Comparison of ENCODE assay signal across 8 cellular contexts in genomic region chr12:89470741-89471504, GRCh38. TPM values are rescaled to one million over a fixed set of nuclear protein-coding genes. Genes with fewer than 3 reads are reported as not detected.
DNase-seq lines count a peak whose midpoint lies in the region; ATAC-seq and TF ChIP-seq lines count a peak whose summit lies in the region.

No MANE protein-coding gene starts in this region.

- no peak overlapping the region for H3K4me3 ChIP-seq in left ventricle myocardium inferior

- intact Hi-C loops in activated T-helper 2 cell treated with anti-CD3 and anti-CD28 coated beads, Interferon-gamma antibody, Interleukin-2, Interleukin-4, amounts not matched to agents 10 μg/mL and 5 μg/mL and 100 μg/mL, durations not matched to agents 14 hours and 24 hours and 36 hours (cut with micrococcal nuclease) = loop anchor here (1.0 kb wide), 2 partner anchors 53 to 58 kb away; partner anchors contain the start of gene GALNT4
- intact Hi-C loops in left ventricle myocardium inferior (cut with micrococcal nuclease) = loop anchor here (5.0 kb wide), 1 partner anchor 56 kb away; the partner anchor contains the start of gene POC1B

- peak; percentile 91 for TF ChIP-seq CTCF in 22Rv1 (IDR thresholded peaks at IDR 0.05)
- peak; percentile 78 for TF ChIP-seq CTCF in left ventricle myocardium inferior (IDR thresholded peaks at IDR 0.05; ENCODE audit: borderline replicate concordance)

- peak; percentile 75 to 82 for ATAC-seq in stimulated activated naive B cell treated with anti-CD40 and anti-IgM and Interleukin-4, amounts not matched to agents 10 μg/mL and 1 μg/mL and 100 μg/mL, for 72 hours (replicated peaks)

- no peak overlapping the region for H3K27ac ChIP-seq in 22Rv1
- no peak overlapping the region for H3K27ac ChIP-seq in left ventricle myocardium inferior (replicated peaks)

- CTCF ChIA-PET in HEK293T (lab: Yijun Ruan, JAX) = interaction anchor here (0.5 to 0.7 kb wide), 2 partner anchors 51 to 54 kb away, joined by 3 read pairs; partner anchors contain the start of gene GALNT4

- H3K27me3 ChIP-seq in left ventricle myocardium inferior (ENCODE audit: low read depth) = no peaks in the 10 kb centered on the region

- peaks cover 65% of the 10 kb centered on the region for H3K4me1 Mint-ChIP-seq in activated T-helper 2 cell treated with anti-CD3 and anti-CD28 coated beads, Interferon-gamma antibody, Interleukin-2, Interleukin-4, amounts not matched to agents 10 μg/mL and 5 μg/mL and 100 μg/mL, durations not matched to agents 14 hours and 24 hours and 36 hours (ENCODE audit: low read depth)
- H3K4me1 Mint-ChIP-seq in stimulated activated naive B cell treated with anti-CD40 and anti-IgM and Interleukin-4, amounts not matched to agents 10 μg/mL and 1 μg/mL and 100 μg/mL, for 72 hours = peaks cover 16 to 35% of the 10 kb centered on the region in 2 donors

- H3K4me3 Mint-ChIP-seq in activated T-helper 2 cell treated with anti-CD3 and anti-CD28 coated beads, Interferon-gamma antibody, Interleukin-2, Interleukin-4, amounts not matched to agents 10 μg/mL and 5 μg/mL and 100 μg/mL, durations not matched to agents 14 hours and 24 hours and 36 hours (ENCODE audit: low read depth) = no peak overlapping the region
- no peak overlapping the region for H3K4me3 Mint-ChIP-seq in stimulated activated naive B cell treated with anti-CD40 and anti-IgM and Interleukin-4, amounts not matched to agents 10 μg/mL and 1 μg/mL and 100 μg/mL, for 72 hours

- H3K9me3 Mint-ChIP-seq in activated T-helper 2 cell treated with anti-CD3 and anti-CD28 coated beads, Interferon-gamma antibody, Interleukin-2, Interleukin-4, amounts not matched to agents 10 μg/mL and 5 μg/mL and 100 μg/mL, durations not matched to agents 14 hours and 24 hours and 36 hours = no peaks in the 10 kb centered on the region
- H3K9me3 Mint-ChIP-seq in stimulated activated naive B cell treated with anti-CD40 and anti-IgM and Interleukin-4, amounts not matched to agents 10 μg/mL and 1 μg/mL and 100 μg/mL, for 72 hours = no peaks in the 10 kb centered on the region

- peak; percentile 6 for DNase-seq in GF-D8 (lab: John Stamatoyannopoulos, UW)
- peak; percentile 43 for DNase-seq in HEK293T (ENCODE audit: extremely low spot score)
- DNase-seq in NCI-H1105 treated with DMSO at 0.1 percent for 48 hours (lab: John Stamatoyannopoulos, UW) = peak; percentile 37
- no peak for DNase-seq in activated T-helper 2 cell treated with anti-CD3 and anti-CD28 coated beads, Interferon-gamma antibody, Interleukin-2, Interleukin-4, amounts not matched to agents 10 μg/mL and 5 μg/mL and 100 μg/mL, durations not matched to agents 14 hours and 24 hours and 36 hours (ENCODE audit: low spot score)
- no peak for DNase-seq in left ventricle myocardium inferior
- no peak for DNase-seq in stimulated activated naive B cell treated with anti-CD40 and anti-IgM and Interleukin-4, amounts not matched to agents 10 μg/mL and 1 μg/mL and 100 μg/mL, for 72 hours
- no peak for DNase-seq in retina

- peaks cover 20% of the 10 kb centered on the region for H3K36me3 Mint-ChIP-seq in activated T-helper 2 cell treated with anti-CD3 and anti-CD28 coated beads, Interferon-gamma antibody, Interleukin-2, Interleukin-4, amounts not matched to agents 10 μg/mL and 5 μg/mL and 100 μg/mL, durations not matched to agents 14 hours and 24 hours and 36 hours (ENCODE audit: low read depth)
- peaks cover 0 to 4% of the 10 kb centered on the region in 2 donors for H3K36me3 Mint-ChIP-seq in stimulated activated naive B cell treated with anti-CD40 and anti-IgM and Interleukin-4, amounts not matched to agents 10 μg/mL and 1 μg/mL and 100 μg/mL, for 72 hours

- no peaks in the 10 kb centered on the region for H3K36me3 ChIP-seq in left ventricle myocardium inferior

- H3K4me1 ChIP-seq in left ventricle myocardium inferior = no peaks in the 10 kb centered on the region

- POLR2A ChIA-PET in HEK293T (lab: Yijun Ruan, JAX) = no interaction called here

- no peaks in the 10 kb centered on the region for H3K27me3 Mint-ChIP-seq in activated T-helper 2 cell treated with anti-CD3 and anti-CD28 coated beads, Interferon-gamma antibody, Interleukin-2, Interleukin-4, amounts not matched to agents 10 μg/mL and 5 μg/mL and 100 μg/mL, durations not matched to agents 14 hours and 24 hours and 36 hours (ENCODE audit: low read depth)
- H3K27me3 Mint-ChIP-seq in stimulated activated naive B cell treated with anti-CD40 and anti-IgM and Interleukin-4, amounts not matched to agents 10 μg/mL and 1 μg/mL and 100 μg/mL, for 72 hours = no peaks in the 10 kb centered on the region

- H3K9me3 ChIP-seq in left ventricle myocardium inferior (replicated peaks) = no peaks in the 10 kb centered on the region

- peak overlapping the region; percentile 63 for H3K27ac Mint-ChIP-seq in activated T-helper 2 cell treated with anti-CD3 and anti-CD28 coated beads, Interferon-gamma antibody, Interleukin-2, Interleukin-4, amounts not matched to agents 10 μg/mL and 5 μg/mL and 100 μg/mL, durations not matched to agents 14 hours and 24 hours and 36 hours
- H3K27ac Mint-ChIP-seq in stimulated activated naive B cell treated with anti-CD40 and anti-IgM and Interleukin-4, amounts not matched to agents 10 μg/mL and 1 μg/mL and 100 μg/mL, for 72 hours = no peak overlapping the region

TF ChIP-seq in HEK293T, 16 proteins besides CTCF, POLR2A, EP300 and RAD21:
- TF ChIP-seq FOXA1 (IDR thresholded peaks at IDR 0.05) (no peak), L3MBTL2 (conservative IDR thresholded peaks at IDR 0.05) (no peak), ELF4 (IDR thresholded peaks at IDR 0.05) (no peak), BHLHE40 (IDR thresholded peaks at IDR 0.05; ENCODE audit: borderline replicate concordance) (no peak), ZNF384 (IDR thresholded peaks at IDR 0.05) (no peak), SP1 (IDR thresholded peaks at IDR 0.05) (no peak), HDGF (IDR thresholded peaks at IDR 0.05; ENCODE audit: borderline replicate concordance) (no peak), CTBP1 (IDR thresholded peaks at IDR 0.05; ENCODE audit: borderline replicate concordance) (no peak), LEF1 (IDR thresholded peaks at IDR 0.05; ENCODE audit: borderline replicate concordance) (no peak), TARDBP (IDR thresholded peaks at IDR 0.05) (no peak), NFRKB (IDR thresholded peaks at IDR 0.05) (no peak), FOXK2 (IDR thresholded peaks at IDR 0.05) (no peak), FOXM1 (IDR thresholded peaks at IDR 0.05; ENCODE audit: borderline replicate concordance) (no peak), SUZ12 (IDR thresholded peaks at IDR 0.05) (no peak), PKNOX1 (IDR thresholded peaks at IDR 0.05) (no peak), ARNT (IDR thresholded peaks at IDR 0.05) (no peak)

RNA-seq across cellular contexts. Expression of gene GALNT4, which starts 53.7 kb away (rescaled TPM):
- total RNA-seq in activated T-helper 2 cell treated with anti-CD3 and anti-CD28 coated beads, Interferon-gamma antibody, Interleukin-2, Interleukin-4, amounts not matched to agents 10 μg/mL and 5 μg/mL and 100 μg/mL, durations not matched to agents 14 hours and 24 hours and 36 hours = 8.8 and 9.1 TPM in 2 replicates
- 2.1 TPM for total RNA-seq in left ventricle myocardium inferior

RNA-seq across cellular contexts. Expression of gene POC1B, which starts 54.9 kb away (rescaled TPM):
- total RNA-seq in activated T-helper 2 cell treated with anti-CD3 and anti-CD28 coated beads, Interferon-gamma antibody, Interleukin-2, Interleukin-4, amounts not matched to agents 10 μg/mL and 5 μg/mL and 100 μg/mL, durations not matched to agents 14 hours and 24 hours and 36 hours = 24.8 and 25.5 TPM in 2 replicates
- 8.6 TPM for total RNA-seq in left ventricle myocardium inferior

Comparison
In these comparisons a context has a peak if more than half of its experiments do, and no peak if none do; other contexts are left out.
1. DNase-seq: peak in GF-D8 (single experiment), HEK293T (single experiment) and NCI-H1105 treated with DMSO at 0.1 percent for 48 hours (single experiment); none in activated T-helper 2 cell treated with anti-CD3 and anti-CD28 coated beads, Interferon-gamma antibody, Interleukin-2, Interleukin-4, amounts not matched to agents 10 μg/mL and 5 μg/mL and 100 μg/mL, durations not matched to agents 14 hours and 24 hours and 36 hours (single experiment), left ventricle myocardium inferior (single experiment), stimulated activated naive B cell treated with anti-CD40 and anti-IgM and Interleukin-4, amounts not matched to agents 10 μg/mL and 1 μg/mL and 100 μg/mL, for 72 hours (single experiment) and retina (single experiment).